1 cellular context compared by ENCODE assay signal in the genomic region with DNA sequence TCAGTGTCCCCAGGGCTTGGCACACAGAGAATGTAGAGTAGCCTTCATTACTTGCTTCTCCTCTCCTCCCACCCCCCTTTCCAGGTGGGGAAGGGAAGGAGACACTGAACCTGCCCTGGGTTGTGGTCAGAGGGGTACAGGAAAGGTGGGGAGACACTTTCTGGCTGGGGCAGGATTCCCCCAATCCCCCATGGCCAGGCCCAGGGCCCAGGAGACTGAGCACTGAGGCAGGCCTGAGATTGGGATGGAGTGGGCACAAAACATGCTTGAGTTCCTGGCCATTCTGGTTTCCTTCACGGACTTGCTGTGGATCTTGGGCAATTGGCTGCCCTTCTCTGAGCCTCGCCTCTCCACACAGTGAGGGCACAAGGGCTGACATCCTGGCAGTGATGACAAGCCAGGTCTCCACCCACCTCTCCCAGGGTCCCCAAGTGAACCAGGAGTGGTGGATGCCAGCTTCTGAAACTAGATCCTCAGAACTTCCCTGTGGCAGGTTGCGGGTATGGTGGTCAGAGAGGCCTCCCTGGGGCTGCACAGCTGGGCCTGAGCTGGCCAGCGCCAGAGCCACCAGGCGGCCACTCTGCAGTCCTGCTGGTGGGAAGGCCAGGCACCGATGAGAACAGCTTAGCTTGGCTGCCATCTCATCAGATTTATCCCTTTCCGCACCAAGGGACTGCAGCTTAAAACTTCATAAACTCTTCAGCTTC.
TF ChIP-seq lines count a peak whose summit lies in the region.

No MANE protein-coding gene starts in this region.

TF ChIP-seq in HepG2, 621 proteins besides CTCF, POLR2A, EP300 and RAD21 (continued from another document):
- TF ChIP-seq ZNF557 (CRISPR knock-in tag; IDR thresholded peaks at IDR 0.05) (no peak), ATAD3A (CRISPR knock-in tag; IDR thresholded peaks at IDR 0.05) (no peak), ZBTB8A (CRISPR knock-in tag; IDR thresholded peaks at IDR 0.05; ENCODE audit: borderline replicate concordance, low read depth) (no peak), NKX3-1 (CRISPR knock-in tag; IDR thresholded peaks at IDR 0.05) (0 out of 2 replicates have a peak, but pooled peaks have one; percentile 25), ZNF337 (CRISPR knock-in tag; IDR thresholded peaks at IDR 0.05; ENCODE audit: borderline replicate concordance, low read depth) (no peak), ZNF768 (CRISPR knock-in tag; IDR thresholded peaks at IDR 0.05) (peak; percentile 91), THAP11 (CRISPR knock-in tag; IDR thresholded peaks at IDR 0.05) (no peak; the same call in 1 of the 2 replicates), MBD4 (IDR thresholded peaks at IDR 0.05; ENCODE audit: borderline replicate concordance, low read length) (no peak), AGO2 (optimal IDR thresholded peaks at IDR 0.05; ENCODE audit: low read depth, low read length) (peak; percentile 95), RBM39 (IDR thresholded peaks at IDR 0.05; ENCODE audit: low read depth, low read length, poor library complexity, severe bottlenecking) (peak; percentile 45), ZFY (CRISPR knock-in tag; IDR thresholded peaks at IDR 0.05) (peak; percentile 47; the same call in 1 of the 2 replicates), JUND (CRISPR knock-in tag; IDR thresholded peaks at IDR 0.05) (0 out of 2 replicates have a peak, but pooled peaks have one; percentile 33), ZSCAN12 (CRISPR knock-in tag; IDR thresholded peaks at IDR 0.05) (peak; percentile 72; the same call in 1 of the 2 replicates), NCOA5 (CRISPR knock-in tag; IDR thresholded peaks at IDR 0.05) (peak; percentile 80; the same call in 1 of the 2 replicates), ZNF766 (CRISPR knock-in tag; IDR thresholded peaks at IDR 0.05; ENCODE audit: borderline replicate concordance) (peak; percentile 55; the same call in 1 of the 2 replicates), NCOR1 (IDR thresholded peaks at IDR 0.05; ENCODE audit: borderline replicate concordance, low read length) (no peak), TBL1XR1 (IDR thresholded peaks at IDR 0.05; ENCODE audit: borderline replicate concordance, low read length, partially characterized antibody) (no peak), SNAI1 (CRISPR knock-in tag; IDR thresholded peaks at IDR 0.05; ENCODE audit: borderline replicate concordance) (0 out of 2 replicates have a peak, but pooled peaks have one; percentile 7), FIP1L1 (IDR thresholded peaks at IDR 0.05; ENCODE audit: borderline replicate concordance, insufficient read depth, low read depth, low read length) (no peak), ZNF607 (CRISPR knock-in tag; IDR thresholded peaks at IDR 0.05; ENCODE audit: borderline replicate concordance) (0 out of 2 replicates have a peak, but pooled peaks have one; percentile 38), ZNF160 (CRISPR knock-in tag; IDR thresholded peaks at IDR 0.05) (0 out of 2 replicates have a peak, but pooled peaks have one; percentile 34), MEIS2 (CRISPR knock-in tag; IDR thresholded peaks at IDR 0.05) (0 out of 2 replicates have a peak, but pooled peaks have one; percentile 23), AGO1 (IDR thresholded peaks at IDR 0.05; ENCODE audit: low read depth, low read length, poor library complexity, severe bottlenecking) (peak; percentile 95), POLR2G (IDR thresholded peaks at IDR 0.05; ENCODE audit: low read depth, low read length) (peak; percentile 36), ZNF629 (CRISPR knock-in tag; conservative IDR thresholded peaks at IDR 0.05) (no peak), ZNF180 (CRISPR knock-in tag; IDR thresholded peaks at IDR 0.05; ENCODE audit: borderline replicate concordance, low read depth) (peak; percentile 30; the same call in 1 of the 2 replicates), ZNF256 (CRISPR knock-in tag; conservative IDR thresholded peaks at IDR 0.05) (peak; percentile 82; the same call in 1 of the 2 replicates), MED8 (CRISPR knock-in tag; IDR thresholded peaks at IDR 0.05; ENCODE audit: insufficient replicate concordance) (peak; percentile 30), ZNF776 (CRISPR knock-in tag; IDR thresholded peaks at IDR 0.05) (0 out of 2 replicates have a peak, but pooled peaks have one; percentile 57), ZFP37 (CRISPR knock-in tag; IDR thresholded peaks at IDR 0.05; ENCODE audit: borderline replicate concordance) (0 out of 2 replicates have a peak, but pooled peaks have one; percentile 53), MTF1 (CRISPR knock-in tag; IDR thresholded peaks at IDR 0.05) (0 out of 2 replicates have a peak, but pooled peaks have one; percentile 61), HOXA3 (CRISPR knock-in tag; IDR thresholded peaks at IDR 0.05) (peak; percentile 54; the same call in 1 of the 2 replicates), NFIB (CRISPR knock-in tag; IDR thresholded peaks at IDR 0.05; ENCODE audit: borderline replicate concordance) (0 out of 2 replicates have a peak, but pooled peaks have one; percentile 14), ZFX (CRISPR knock-in tag; IDR thresholded peaks at IDR 0.05; ENCODE audit: low read depth) (peak; percentile 35; the same call in 1 of the 2 replicates), ZNF660 (CRISPR knock-in tag; IDR thresholded peaks at IDR 0.05; ENCODE audit: borderline replicate concordance, low read depth) (0 out of 2 replicates have a peak, but pooled peaks have one; percentile 78)
- TF ChIP-seq, protein P1, sequence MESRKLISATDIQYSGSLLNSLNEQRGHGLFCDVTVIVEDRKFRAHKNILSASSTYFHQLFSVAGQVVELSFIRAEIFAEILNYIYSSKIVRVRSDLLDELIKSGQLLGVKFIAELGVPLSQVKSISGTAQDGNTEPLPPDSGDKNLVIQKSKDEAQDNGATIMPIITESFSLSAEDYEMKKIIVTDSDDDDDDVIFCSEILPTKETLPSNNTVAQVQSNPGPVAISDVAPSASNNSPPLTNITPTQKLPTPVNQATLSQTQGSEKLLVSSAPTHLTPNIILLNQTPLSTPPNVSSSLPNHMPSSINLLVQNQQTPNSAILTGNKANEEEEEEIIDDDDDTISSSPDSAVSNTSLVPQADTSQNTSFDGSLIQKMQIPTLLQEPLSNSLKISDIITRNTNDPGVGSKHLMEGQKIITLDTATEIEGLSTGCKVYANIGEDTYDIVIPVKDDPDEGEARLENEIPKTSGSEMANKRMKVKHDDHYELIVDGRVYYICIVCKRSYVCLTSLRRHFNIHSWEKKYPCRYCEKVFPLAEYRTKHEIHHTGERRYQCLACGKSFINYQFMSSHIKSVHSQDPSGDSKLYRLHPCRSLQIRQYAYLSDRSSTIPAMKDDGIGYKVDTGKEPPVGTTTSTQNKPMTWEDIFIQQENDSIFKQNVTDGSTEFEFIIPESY (CRISPR knock-in tag; IDR thresholded peaks at IDR 0.05): peak; percentile 69; the same call in 1 of the 2 replicates
- TF ChIP-seq, protein P2, sequence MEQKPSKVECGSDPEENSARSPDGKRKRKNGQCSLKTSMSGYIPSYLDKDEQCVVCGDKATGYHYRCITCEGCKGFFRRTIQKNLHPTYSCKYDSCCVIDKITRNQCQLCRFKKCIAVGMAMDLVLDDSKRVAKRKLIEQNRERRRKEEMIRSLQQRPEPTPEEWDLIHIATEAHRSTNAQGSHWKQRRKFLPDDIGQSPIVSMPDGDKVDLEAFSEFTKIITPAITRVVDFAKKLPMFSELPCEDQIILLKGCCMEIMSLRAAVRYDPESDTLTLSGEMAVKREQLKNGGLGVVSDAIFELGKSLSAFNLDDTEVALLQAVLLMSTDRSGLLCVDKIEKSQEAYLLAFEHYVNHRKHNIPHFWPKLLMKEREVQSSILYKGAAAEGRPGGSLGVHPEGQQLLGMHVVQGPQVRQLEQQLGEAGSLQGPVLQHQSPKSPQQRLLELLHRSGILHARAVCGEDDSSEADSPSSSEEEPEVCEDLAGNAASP (CRISPR knock-in tag; IDR thresholded peaks at IDR 0.05; ENCODE audit: borderline replicate concordance): no peak
- TF ChIP-seq, protein P3, sequence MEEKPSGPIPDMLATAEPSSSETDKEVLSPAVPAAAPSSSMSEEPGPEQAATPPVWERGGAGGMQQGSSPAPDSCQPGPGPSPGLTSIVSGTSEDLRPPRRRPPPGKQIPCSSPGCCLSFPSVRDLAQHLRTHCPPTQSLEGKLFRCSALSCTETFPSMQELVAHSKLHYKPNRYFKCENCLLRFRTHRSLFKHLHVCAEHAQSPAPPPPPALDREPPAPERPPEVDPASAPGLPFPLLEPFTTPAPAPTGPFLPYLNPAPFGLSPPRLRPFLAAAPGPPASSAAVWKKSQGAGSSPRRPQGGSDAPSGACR (CRISPR knock-in tag; IDR thresholded peaks at IDR 0.05): no peak
- TF ChIP-seq, protein P4, sequence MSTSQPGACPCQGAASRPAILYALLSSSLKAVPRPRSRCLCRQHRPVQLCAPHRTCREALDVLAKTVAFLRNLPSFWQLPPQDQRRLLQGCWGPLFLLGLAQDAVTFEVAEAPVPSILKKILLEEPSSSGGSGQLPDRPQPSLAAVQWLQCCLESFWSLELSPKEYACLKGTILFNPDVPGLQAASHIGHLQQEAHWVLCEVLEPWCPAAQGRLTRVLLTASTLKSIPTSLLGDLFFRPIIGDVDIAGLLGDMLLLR (CRISPR knock-in tag; IDR thresholded peaks at IDR 0.05): no peak
- TF ChIP-seq, protein P5, sequence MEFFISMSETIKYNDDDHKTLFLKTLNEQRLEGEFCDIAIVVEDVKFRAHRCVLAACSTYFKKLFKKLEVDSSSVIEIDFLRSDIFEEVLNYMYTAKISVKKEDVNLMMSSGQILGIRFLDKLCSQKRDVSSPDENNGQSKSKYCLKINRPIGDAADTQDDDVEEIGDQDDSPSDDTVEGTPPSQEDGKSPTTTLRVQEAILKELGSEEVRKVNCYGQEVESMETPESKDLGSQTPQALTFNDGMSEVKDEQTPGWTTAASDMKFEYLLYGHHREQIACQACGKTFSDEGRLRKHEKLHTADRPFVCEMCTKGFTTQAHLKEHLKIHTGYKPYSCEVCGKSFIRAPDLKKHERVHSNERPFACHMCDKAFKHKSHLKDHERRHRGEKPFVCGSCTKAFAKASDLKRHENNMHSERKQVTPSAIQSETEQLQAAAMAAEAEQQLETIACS (CRISPR knock-in tag; IDR thresholded peaks at IDR 0.05): 0 out of 2 replicates have a peak, but pooled peaks have one; percentile 23
- TF ChIP-seq, protein P6, sequence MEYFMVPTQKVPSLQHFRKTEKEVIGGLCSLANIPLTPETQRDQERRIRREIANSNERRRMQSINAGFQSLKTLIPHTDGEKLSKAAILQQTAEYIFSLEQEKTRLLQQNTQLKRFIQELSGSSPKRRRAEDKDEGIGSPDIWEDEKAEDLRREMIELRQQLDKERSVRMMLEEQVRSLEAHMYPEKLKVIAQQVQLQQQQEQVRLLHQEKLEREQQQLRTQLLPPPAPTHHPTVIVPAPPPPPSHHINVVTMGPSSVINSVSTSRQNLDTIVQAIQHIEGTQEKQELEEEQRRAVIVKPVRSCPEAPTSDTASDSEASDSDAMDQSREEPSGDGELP (IDR thresholded peaks at IDR 0.05; ENCODE audit: borderline replicate concordance, low read depth): peak; percentile 24; the same call in 1 of the 2 replicates
- TF ChIP-seq, protein P7, sequence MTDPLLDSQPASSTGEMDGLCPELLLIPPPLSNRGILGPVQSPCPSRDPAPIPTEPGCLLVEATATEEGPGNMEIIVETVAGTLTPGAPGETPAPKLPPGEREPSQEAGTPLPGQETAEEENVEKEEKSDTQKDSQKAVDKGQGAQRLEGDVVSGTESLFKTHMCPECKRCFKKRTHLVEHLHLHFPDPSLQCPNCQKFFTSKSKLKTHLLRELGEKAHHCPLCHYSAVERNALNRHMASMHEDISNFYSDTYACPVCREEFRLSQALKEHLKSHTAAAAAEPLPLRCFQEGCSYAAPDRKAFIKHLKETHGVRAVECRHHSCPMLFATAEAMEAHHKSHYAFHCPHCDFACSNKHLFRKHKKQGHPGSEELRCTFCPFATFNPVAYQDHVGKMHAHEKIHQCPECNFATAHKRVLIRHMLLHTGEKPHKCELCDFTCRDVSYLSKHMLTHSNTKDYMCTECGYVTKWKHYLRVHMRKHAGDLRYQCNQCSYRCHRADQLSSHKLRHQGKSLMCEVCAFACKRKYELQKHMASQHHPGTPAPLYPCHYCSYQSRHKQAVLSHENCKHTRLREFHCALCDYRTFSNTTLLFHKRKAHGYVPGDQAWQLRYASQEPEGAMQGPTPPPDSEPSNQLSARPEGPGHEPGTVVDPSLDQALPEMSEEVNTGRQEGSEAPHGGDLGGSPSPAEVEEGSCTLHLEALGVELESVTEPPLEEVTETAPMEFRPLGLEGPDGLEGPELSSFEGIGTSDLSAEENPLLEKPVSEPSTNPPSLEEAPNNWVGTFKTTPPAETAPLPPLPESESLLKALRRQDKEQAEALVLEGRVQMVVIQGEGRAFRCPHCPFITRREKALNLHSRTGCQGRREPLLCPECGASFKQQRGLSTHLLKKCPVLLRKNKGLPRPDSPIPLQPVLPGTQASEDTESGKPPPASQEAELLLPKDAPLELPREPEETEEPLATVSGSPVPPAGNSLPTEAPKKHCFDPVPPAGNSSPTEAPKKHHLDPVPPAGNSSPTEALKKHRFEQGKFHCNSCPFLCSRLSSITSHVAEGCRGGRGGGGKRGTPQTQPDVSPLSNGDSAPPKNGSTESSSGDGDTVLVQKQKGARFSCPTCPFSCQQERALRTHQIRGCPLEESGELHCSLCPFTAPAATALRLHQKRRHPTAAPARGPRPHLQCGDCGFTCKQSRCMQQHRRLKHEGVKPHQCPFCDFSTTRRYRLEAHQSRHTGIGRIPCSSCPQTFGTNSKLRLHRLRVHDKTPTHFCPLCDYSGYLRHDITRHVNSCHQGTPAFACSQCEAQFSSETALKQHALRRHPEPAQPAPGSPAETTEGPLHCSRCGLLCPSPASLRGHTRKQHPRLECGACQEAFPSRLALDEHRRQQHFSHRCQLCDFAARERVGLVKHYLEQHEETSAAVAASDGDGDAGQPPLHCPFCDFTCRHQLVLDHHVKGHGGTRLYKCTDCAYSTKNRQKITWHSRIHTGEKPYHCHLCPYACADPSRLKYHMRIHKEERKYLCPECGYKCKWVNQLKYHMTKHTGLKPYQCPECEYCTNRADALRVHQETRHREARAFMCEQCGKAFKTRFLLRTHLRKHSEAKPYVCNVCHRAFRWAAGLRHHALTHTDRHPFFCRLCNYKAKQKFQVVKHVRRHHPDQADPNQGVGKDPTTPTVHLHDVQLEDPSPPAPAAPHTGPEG (CRISPR knock-in tag; IDR thresholded peaks at IDR 0.05): 0 out of 2 replicates have a peak, but pooled peaks have one; percentile 66
- TF ChIP-seq, protein P8, sequence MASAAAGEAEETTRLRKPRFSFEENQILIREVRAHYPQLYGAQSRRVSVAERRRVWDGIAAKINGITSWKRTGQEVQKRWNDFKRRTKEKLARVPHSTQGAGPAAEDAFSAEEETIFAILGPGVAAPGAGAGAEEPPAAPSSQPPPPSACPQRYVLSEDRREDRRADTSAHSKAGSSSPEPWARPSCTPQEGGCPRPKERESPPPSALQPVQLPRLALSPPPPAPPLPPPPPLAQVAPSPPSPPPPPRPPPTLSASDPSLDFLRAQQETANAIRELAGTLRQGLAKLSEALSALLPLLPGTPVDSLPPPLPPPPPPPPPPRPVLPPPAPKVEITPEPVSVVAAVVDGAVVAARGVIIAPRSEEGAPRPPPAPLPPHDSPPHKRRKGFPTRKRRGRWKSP (CRISPR knock-in tag; IDR thresholded peaks at IDR 0.05): peak; percentile 66; the same call in 1 of the 2 replicates
TF ChIP-seq in HepG2: peak in this region for 59.
